In genomic region chr5:135246923-135247795, GRCh38 we compare ENCODE assay signal across 8 cellular contexts.
DNase-seq lines count a peak whose midpoint lies in the region; ATAC-seq and TF ChIP-seq lines count a peak whose summit lies in the region.
"Had no signal": no experiment of that assay in that cellular context is flagged by ENCODE, and none has a peak within 500 bp of the region (broad histone marks: within the 10 kb centered on the region; RNA-seq: fewer than 3 reads in every experiment).

No MANE protein-coding gene starts in this region.

- TF ChIP-seq CTCF in psoas muscle (IDR thresholded peaks at IDR 0.05) = no peak

- H3K36me3 ChIP-seq in psoas muscle (ENCODE audit: insufficient read depth in 1 of 2, low read depth in 1 of 2) = no peaks in the 10 kb centered on the region
- H3K36me3 ChIP-seq: heart right ventricle had no signal

- no peaks in the 10 kb centered on the region for H3K9me3 ChIP-seq in psoas muscle
- H3K9me3 ChIP-seq: heart right ventricle had no signal

- H3K27me3 ChIP-seq in psoas muscle (ENCODE audit: insufficient read depth in 3 of 3, low read length in 2 of 3) = no peaks in the 10 kb centered on the region
- H3K27me3 ChIP-seq: heart right ventricle had no signal

- intact Hi-C loops in psoas muscle (cut with DNase I) = no loop called here

- peaks cover 49% of the 10 kb centered on the region for H3K4me1 ChIP-seq in psoas muscle

- 70 to 80% (median 72%) methylated on average over 28 of the region's 28 CpGs for WGBS in psoas muscle, 3 donors

- ATAC-seq in psoas muscle (peak in 3 of 4 donors; percentile 12 to 35 (median 27)), HG02588 (IDR thresholded peaks at IDR 0.05; ENCODE audit: unreplicated experiment) (no peak), HG03108 (IDR thresholded peaks at IDR 0.05; ENCODE audit: unreplicated experiment) (no peak)

- DNase-seq in H4 (ENCODE audit: low spot score) (peak; percentile 97), OCI-M1 (lab: John Stamatoyannopoulos, UW) (peak; percentile 77), ecto neural progenitor cell (ENCODE audit: low spot score) (peak; percentile 45), psoas muscle (no peak), NCI-H2029 (lab: John Stamatoyannopoulos, UW) (no peak)
- DNase-seq: heart right ventricle had no signal

- H3K27ac ChIP-seq in psoas muscle = peak overlapping the region; percentile 90

- no peak overlapping the region for H3K4me3 ChIP-seq in psoas muscle
- H3K4me3 ChIP-seq: heart right ventricle had no signal

Comparison
In these comparisons a context has a peak if more than half of its experiments do, and no peak if none do; other contexts are left out.
1. DNase-seq: peak in H4 (single experiment), OCI-M1 (single experiment) and ecto neural progenitor cell (single experiment); none in psoas muscle (0 of 2) and NCI-H2029 (single experiment).
2. ATAC-seq: peak in psoas muscle (3 of 4); none in HG02588 (single experiment) and HG03108 (single experiment).